1 cellular context compared by ENCODE assay signal in genomic region chr2:177392373-177393246, GRCh38.
TF ChIP-seq lines count a peak whose summit lies in the region.

Gene AGPS (plus strand): TSS chr2:177392773. CDS start chr2:177392790, 17 bp downstream.

TF ChIP-seq in H1, 55 proteins besides CTCF, POLR2A, EP300 and RAD21 (continued from another document):
- peak; percentile 97 for TF ChIP-seq E2F6 (IDR thresholded peaks at IDR 0.05)
- no peak for TF ChIP-seq USF2 (IDR thresholded peaks at IDR 0.05; ENCODE audit: low read length)
- no peak for TF ChIP-seq NANOG (IDR thresholded peaks at IDR 0.05; ENCODE audit: insufficient read depth, low read depth, low read length, poor library complexity, severe bottlenecking)
- no peak for TF ChIP-seq BACH1 (IDR thresholded peaks at IDR 0.05; ENCODE audit: low read length)
- TF ChIP-seq RBBP5 (IDR thresholded peaks at IDR 0.05; ENCODE audit: borderline replicate concordance, low read depth, low read length): peak; percentile 86; the same call in 1 of the 2 replicates
- TF ChIP-seq YY1 (IDR thresholded peaks at IDR 0.05; ENCODE audit: low read depth, low read length): peak; percentile 91
- no peak for TF ChIP-seq SIRT6 (IDR thresholded peaks at IDR 0.05; ENCODE audit: low read length)
- TF ChIP-seq RFX5 (IDR thresholded peaks at IDR 0.05; ENCODE audit: borderline replicate concordance, low read depth, low read length): no peak; the same call in 1 of the 2 replicates
- TF ChIP-seq SAP30 (IDR thresholded peaks at IDR 0.05; ENCODE audit: insufficient read depth, insufficient replicate concordance, low read length): no peak
- peak; percentile 71 for TF ChIP-seq POLR2AphosphoS5 (IDR thresholded peaks at IDR 0.05; ENCODE audit: low read depth, low read length)
- TF ChIP-seq CHD7 (IDR thresholded peaks at IDR 0.05; ENCODE audit: insufficient replicate concordance, low read length): no peak
- TF ChIP-seq CEBPB (IDR thresholded peaks at IDR 0.05; ENCODE audit: low read depth, low read length): no peak
- TF ChIP-seq MAFK (IDR thresholded peaks at IDR 0.05; ENCODE audit: low read depth, low read length): no peak
- TF ChIP-seq EGR1 (IDR thresholded peaks at IDR 0.05; ENCODE audit: borderline replicate concordance, low read depth, low read length): peak; percentile 17; the same call in 1 of the 2 replicates
- peak; percentile 89 for TF ChIP-seq TAF1 (IDR thresholded peaks at IDR 0.05; ENCODE audit: low read depth, low read length)
- no peak for TF ChIP-seq KDM5A (IDR thresholded peaks at IDR 0.05; ENCODE audit: low read length)
- TF ChIP-seq BRCA1 (IDR thresholded peaks at IDR 0.05; ENCODE audit: low read depth, low read length): no peak
- TF ChIP-seq ATF3 (IDR thresholded peaks at IDR 0.05; ENCODE audit: insufficient read depth, low read depth, low read length): no peak
- TF ChIP-seq NRF1 (IDR thresholded peaks at IDR 0.05; ENCODE audit: low read depth, low read length): no peak
- TF ChIP-seq SP4 (IDR thresholded peaks at IDR 0.05; ENCODE audit: low read length): peak; percentile 45; the same call in 1 of the 2 replicates
- TF ChIP-seq CBX8 (IDR thresholded peaks at IDR 0.05; ENCODE audit: borderline replicate concordance, low read depth, low read length): no peak
- 0 out of 4 replicates have a peak, but pooled peaks of 1 of the 2 experiments have one; percentile 41 for TF ChIP-seq SIN3A (conservative IDR thresholded peaks at IDR 0.05 in 1 of 2, IDR thresholded peaks at IDR 0.05 in 1 of 2; ENCODE audit: low read depth in 1 of 2, low read length in 2 of 2)
- no peak for TF ChIP-seq SRF (IDR thresholded peaks at IDR 0.05; ENCODE audit: low read depth, low read length)
- 0 out of 2 replicates have a peak, but pooled peaks have one; percentile 32 for TF ChIP-seq GTF2F1 (IDR thresholded peaks at IDR 0.05; ENCODE audit: borderline replicate concordance, low read depth, low read length)
- TF ChIP-seq TCF12 (IDR thresholded peaks at IDR 0.05; ENCODE audit: low read depth, low read length): no peak
- TF ChIP-seq SP2 (IDR thresholded peaks at IDR 0.05; ENCODE audit: low read length): no peak
- TF ChIP-seq HDAC2 (IDR thresholded peaks at IDR 0.05; ENCODE audit: borderline replicate concordance in 1 of 2, low read depth in 2 of 2, low read length in 2 of 2): peak in 1 of 2 experiments; percentile 72; a peak in 1 of 4 replicates
- peak; percentile 68 for TF ChIP-seq TBP (IDR thresholded peaks at IDR 0.05; ENCODE audit: low read depth, low read length)
- no peak for TF ChIP-seq BCL11A (IDR thresholded peaks at IDR 0.05; ENCODE audit: low read depth in 2 of 2, low read length in 2 of 2)
- TF ChIP-seq POU5F1 (IDR thresholded peaks at IDR 0.05; ENCODE audit: low read depth, low read length): no peak
- peak; percentile 86 for TF ChIP-seq PHF8 (conservative IDR thresholded peaks at IDR 0.05; ENCODE audit: low read depth, low read length)
- peak; percentile 84 for TF ChIP-seq CREB1 (IDR thresholded peaks at IDR 0.05)
- no peak for TF ChIP-seq CHD2 (IDR thresholded peaks at IDR 0.05; ENCODE audit: low read length)
- TF ChIP-seq ZNF274 (IDR thresholded peaks at IDR 0.05; ENCODE audit: borderline replicate concordance, extremely low read depth, low read length): no peak
- no peak; the same call in 1 of the 2 replicates for TF ChIP-seq KDM1A (IDR thresholded peaks at IDR 0.05; ENCODE audit: borderline replicate concordance, low read length)
- no peak for TF ChIP-seq HDAC6 (IDR thresholded peaks at IDR 0.05; ENCODE audit: low read depth, low read length)
- peak; percentile 76 for TF ChIP-seq KDM4A (IDR thresholded peaks at IDR 0.05; ENCODE audit: low read depth, low read length, severe bottlenecking)
- no peak for TF ChIP-seq SUZ12 (IDR thresholded peaks at IDR 0.05; ENCODE audit: low read length)
- no peak for TF ChIP-seq RXRA (IDR thresholded peaks at IDR 0.05; ENCODE audit: insufficient read depth, low read depth, low read length)
- no peak for TF ChIP-seq CBX5 (IDR thresholded peaks at IDR 0.05; ENCODE audit: low read depth, low read length)
- no peak for TF ChIP-seq RNF2 (IDR thresholded peaks at IDR 0.05; ENCODE audit: borderline replicate concordance, low read depth, low read length, missing control alignments, poor library complexity, severe bottlenecking)
- no peak for TF ChIP-seq ATF2 (IDR thresholded peaks at IDR 0.05; ENCODE audit: low read length)
TF ChIP-seq in H1: peak in this region for 18.
